32 cellular contexts compared by ENCODE assay signal in the genomic region with DNA sequence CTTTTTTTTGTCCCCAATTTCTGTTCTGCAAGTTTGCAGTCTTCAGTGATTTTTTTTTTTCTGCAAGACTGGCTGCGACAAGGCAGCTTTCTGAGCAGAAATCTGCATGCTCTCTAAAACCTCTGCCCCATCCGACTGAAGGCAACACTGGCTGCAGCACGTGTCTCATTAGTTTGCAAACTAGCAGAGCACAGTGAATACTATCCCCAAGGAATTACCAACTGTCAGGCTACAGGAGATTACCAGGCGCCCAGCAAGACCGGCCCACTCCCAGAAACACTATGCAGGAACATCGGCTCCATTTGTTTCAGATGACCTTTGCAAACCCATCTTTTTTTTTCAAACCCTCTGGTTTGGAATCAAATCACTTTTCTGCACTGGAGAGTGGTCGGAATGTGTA.
"Had no signal": no experiment of that assay in that cellular context is flagged by ENCODE, and none has a peak within 500 bp of the region (broad histone marks: within the 10 kb centered on the region; RNA-seq: fewer than 3 reads in every experiment).

No MANE protein-coding gene starts in this region.

- H3K36me3 ChIP-seq: ascending aorta, breast epithelium, cardiac muscle cell, colonic mucosa, gastrocnemius medialis, heart right ventricle had no signal

- DNase-seq: activated CD4-positive, alpha-beta memory T cell treated with anti-CD3 and anti-CD28 coated beads, Interleukin-2, amount 10 ng/mL, durations not matched to agents 7 days and 5 days; activated CD4-positive, alpha-beta T cell treated with anti-CD3 and anti-CD28 coated beads for 1 hour; activated CD4-positive, alpha-beta T cell treated with anti-CD3 and anti-CD28 coated beads for 4 hours; activated CD4-positive, alpha-beta T cell treated with anti-CD3 and anti-CD28 coated beads, Interleukin-2, amount 10 ng/mL, durations not matched to agents 7 days and 5 days; activated CD4-positive, alpha-beta T cell treated with anti-CD3 and anti-CD28 coated beads, Interleukin-2, amount 50 U/mL, for 4 hours; activated CD8-positive, alpha-beta memory T cell treated with anti-CD3 and anti-CD28 coated beads, Interleukin-2, amount 50 U/mL, for 48 hours; activated gamma-delta T cell; activated naive CD4-positive, alpha-beta T cell; activated naive CD4-positive, alpha-beta T cell treated with anti-CD3 and anti-CD28 coated beads, Interleukin-2, amount 10 ng/mL, durations not matched to agents 7 days and 5 days; activated naive CD8-positive, alpha-beta T cell treated with anti-CD3 and anti-CD28 coated beads, Interleukin-2, amount 10 ng/mL, durations not matched to agents 7 days and 5 days; activated T-cell treated with anti-CD3 and anti-CD28 coated beads for 4 hours; activated T-cell treated with anti-CD3 and anti-CD28 coated beads, Interleukin-2, amount 50 U/mL, for 24 hours; activated T-cell treated with anti-CD3 and anti-CD28 coated beads, Interleukin-2, amount 50 U/mL, for 72 hours; central memory CD4-positive, alpha-beta T cell; cerebellar nuclear complex; colonic mucosa; dorsolateral prefrontal cortex; effector memory CD4-positive, alpha-beta T cell; endodermal cell; foreskin keratinocyte; gastrocnemius medialis; heart right ventricle; T-cell; T-helper 9 cell had no signal

- H3K9me3 ChIP-seq: ascending aorta, breast epithelium, colonic mucosa, gastrocnemius medialis, heart right ventricle had no signal

- H3K4me3 ChIP-seq: ascending aorta, breast epithelium, cardiac muscle cell, colonic mucosa, dorsolateral prefrontal cortex, gastrocnemius medialis, heart right ventricle had no signal

- H3K27me3 Mint-ChIP-seq: activated CD4-positive, alpha-beta memory T cell treated with anti-CD3 and anti-CD28 coated beads, Interleukin-2, amount 10 ng/mL, durations not matched to agents 7 days and 5 days; activated CD4-positive, alpha-beta T cell treated with anti-CD3 and anti-CD28 coated beads, Interleukin-2, amount 10 ng/mL, durations not matched to agents 7 days and 5 days; activated naive CD4-positive, alpha-beta T cell treated with anti-CD3 and anti-CD28 coated beads, Interleukin-2, amount 10 ng/mL, durations not matched to agents 7 days and 5 days; activated naive CD8-positive, alpha-beta T cell treated with anti-CD3 and anti-CD28 coated beads, Interleukin-2, amount 10 ng/mL, durations not matched to agents 7 days and 5 days; activated T-cell treated with anti-CD3 and anti-CD28 coated beads, Interleukin-2, amount 50 U/mL, for 24 hours; brain had no signal

- H3K4me3 Mint-ChIP-seq: activated CD4-positive, alpha-beta memory T cell treated with anti-CD3 and anti-CD28 coated beads, Interleukin-2, amount 10 ng/mL, durations not matched to agents 7 days and 5 days; activated CD4-positive, alpha-beta T cell treated with anti-CD3 and anti-CD28 coated beads, Interleukin-2, amount 10 ng/mL, durations not matched to agents 7 days and 5 days; activated naive CD4-positive, alpha-beta T cell treated with anti-CD3 and anti-CD28 coated beads, Interleukin-2, amount 10 ng/mL, durations not matched to agents 7 days and 5 days; activated naive CD8-positive, alpha-beta T cell treated with anti-CD3 and anti-CD28 coated beads, Interleukin-2, amount 10 ng/mL, durations not matched to agents 7 days and 5 days; activated T-cell treated with anti-CD3 and anti-CD28 coated beads, Interleukin-2, amount 50 U/mL, for 24 hours; activated T-cell treated with anti-CD3 and anti-CD28 coated beads, Interleukin-2, amount 50 U/mL, for 72 hours; brain; dendritic cell treated with granulocyte-macrophage colony-stimulating factor and Interleukin-4, amounts not matched to agents 40 ng/mL and 50 ng/mL, for 4 days; endodermal cell; T-cell; T-helper 1 cell treated with Interleukin-12 subunit alpha and Interleukin-12 subunit beta and Interleukin-4 antibody, amounts not matched to agents 30 μg/mL and 1 μg/mL, for 36 hours had no signal

- ATAC-seq: activated T-cell treated with anti-CD3 and anti-CD28 coated beads, Interleukin-2, amount 50 U/mL, for 72 hours; esophagus mucosa; gastrocnemius medialis; T-cell had no signal

- H3K27ac ChIP-seq: ascending aorta, breast epithelium, cardiac muscle cell, colonic mucosa, dorsolateral prefrontal cortex, foreskin keratinocyte, gastrocnemius medialis, heart right ventricle had no signal

- H3K4me1 Mint-ChIP-seq: activated CD4-positive, alpha-beta memory T cell treated with anti-CD3 and anti-CD28 coated beads, Interleukin-2, amount 10 ng/mL, durations not matched to agents 7 days and 5 days; activated CD4-positive, alpha-beta T cell treated with anti-CD3 and anti-CD28 coated beads, Interleukin-2, amount 10 ng/mL, durations not matched to agents 7 days and 5 days; activated naive CD4-positive, alpha-beta T cell treated with anti-CD3 and anti-CD28 coated beads, Interleukin-2, amount 10 ng/mL, durations not matched to agents 7 days and 5 days; activated naive CD8-positive, alpha-beta T cell treated with anti-CD3 and anti-CD28 coated beads, Interleukin-2, amount 10 ng/mL, durations not matched to agents 7 days and 5 days; T-cell had no signal

- H3K4me1 ChIP-seq: ascending aorta, breast epithelium, colonic mucosa, gastrocnemius medialis had no signal

- H3K27me3 ChIP-seq: ascending aorta, breast epithelium, cardiac muscle cell, colonic mucosa, dorsolateral prefrontal cortex, foreskin keratinocyte, heart right ventricle had no signal

- H3K36me3 Mint-ChIP-seq: activated naive CD4-positive, alpha-beta T cell treated with anti-CD3 and anti-CD28 coated beads, Interleukin-2, amount 10 ng/mL, durations not matched to agents 7 days and 5 days; activated naive CD4-positive, alpha-beta T cell treated with anti-CD3 and anti-CD28 coated beads, Interleukin-2, amount 50 U/mL, for 72 hours; activated naive CD8-positive, alpha-beta T cell treated with anti-CD3 and anti-CD28 coated beads, Interleukin-2, amount 10 ng/mL, durations not matched to agents 7 days and 5 days; brain; T-cell had no signal

- H3K27ac Mint-ChIP-seq: activated CD4-positive, alpha-beta memory T cell treated with anti-CD3 and anti-CD28 coated beads, Interleukin-2, amount 10 ng/mL, durations not matched to agents 7 days and 5 days; activated CD4-positive, alpha-beta T cell treated with anti-CD3 and anti-CD28 coated beads, Interleukin-2, amount 10 ng/mL, durations not matched to agents 7 days and 5 days; activated naive CD4-positive, alpha-beta T cell treated with anti-CD3 and anti-CD28 coated beads, Interleukin-2, amount 10 ng/mL, durations not matched to agents 7 days and 5 days; activated naive CD4-positive, alpha-beta T cell treated with anti-CD3 and anti-CD28 coated beads, Interleukin-2, amount 50 U/mL, for 72 hours; activated naive CD8-positive, alpha-beta T cell treated with anti-CD3 and anti-CD28 coated beads, Interleukin-2, amount 10 ng/mL, durations not matched to agents 7 days and 5 days; activated T-cell treated with anti-CD3 and anti-CD28 coated beads, Interleukin-2, amount 50 U/mL, for 24 hours; activated T-cell treated with anti-CD3 and anti-CD28 coated beads, Interleukin-2, amount 50 U/mL, for 72 hours; dendritic cell treated with granulocyte-macrophage colony-stimulating factor and Interleukin-4, amounts not matched to agents 40 ng/mL and 50 ng/mL, for 4 days; endodermal cell; T-cell; T-helper 1 cell treated with Interleukin-12 subunit alpha and Interleukin-12 subunit beta and Interleukin-4 antibody, amounts not matched to agents 30 μg/mL and 1 μg/mL, for 36 hours had no signal

- H3K9me3 Mint-ChIP-seq: activated CD4-positive, alpha-beta memory T cell treated with anti-CD3 and anti-CD28 coated beads, Interleukin-2, amount 10 ng/mL, durations not matched to agents 7 days and 5 days; activated CD4-positive, alpha-beta T cell treated with anti-CD3 and anti-CD28 coated beads, Interleukin-2, amount 10 ng/mL, durations not matched to agents 7 days and 5 days; activated naive CD4-positive, alpha-beta T cell treated with anti-CD3 and anti-CD28 coated beads, Interleukin-2, amount 10 ng/mL, durations not matched to agents 7 days and 5 days; activated naive CD4-positive, alpha-beta T cell treated with anti-CD3 and anti-CD28 coated beads, Interleukin-2, amount 50 U/mL, for 72 hours; activated naive CD8-positive, alpha-beta T cell treated with anti-CD3 and anti-CD28 coated beads, Interleukin-2, amount 10 ng/mL, durations not matched to agents 7 days and 5 days; activated T-cell treated with anti-CD3 and anti-CD28 coated beads, Interleukin-2, amount 50 U/mL, for 24 hours; activated T-cell treated with anti-CD3 and anti-CD28 coated beads, Interleukin-2, amount 50 U/mL, for 72 hours; brain; dendritic cell treated with granulocyte-macrophage colony-stimulating factor and Interleukin-4, amounts not matched to agents 40 ng/mL and 50 ng/mL, for 4 days; endodermal cell; T-cell; T-helper 1 cell treated with Interleukin-12 subunit alpha and Interleukin-12 subunit beta and Interleukin-4 antibody, amounts not matched to agents 30 μg/mL and 1 μg/mL, for 36 hours had no signal
